1 cellular context compared by ENCODE assay signal in the genomic region with DNA sequence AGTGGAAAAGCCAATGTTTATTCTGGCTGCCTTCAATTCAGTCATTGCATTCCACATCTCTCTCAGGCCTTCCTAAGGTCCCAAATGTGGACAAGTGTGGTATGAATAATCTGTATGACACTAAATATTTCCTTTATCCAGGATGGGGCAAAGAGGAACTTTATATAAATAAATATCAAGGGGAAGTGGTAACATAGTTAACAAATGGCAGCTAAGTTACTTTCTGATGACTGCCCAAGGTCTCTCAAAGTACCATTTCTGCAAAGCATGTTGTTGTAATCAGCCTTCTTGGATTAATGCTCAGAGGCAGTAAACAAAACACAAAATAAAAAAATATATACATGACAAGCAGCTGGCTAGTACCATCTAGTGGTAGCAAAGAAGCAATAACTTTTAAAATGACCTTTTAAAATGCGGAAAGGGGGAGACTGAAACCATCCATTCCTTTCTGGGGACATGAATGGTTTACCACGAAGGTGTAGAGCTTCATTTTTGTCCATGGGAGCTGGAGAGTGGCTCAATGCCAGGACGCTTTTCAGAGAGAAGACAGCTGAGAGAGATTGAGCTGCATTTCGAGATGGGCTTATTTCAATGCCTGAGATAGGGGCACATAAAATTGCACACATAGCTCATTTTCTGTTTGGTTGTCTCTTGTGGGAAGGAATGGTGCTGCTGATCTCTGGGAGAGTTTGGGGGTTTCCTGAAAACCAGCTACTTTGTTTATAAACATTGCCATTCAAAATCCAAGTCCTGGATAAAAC.
TF ChIP-seq lines count a peak whose summit lies in the region.

No MANE protein-coding gene starts in this region.

TF ChIP-seq in H1, 55 proteins besides CTCF, POLR2A, EP300 and RAD21:
- no peak for TF ChIP-seq NANOG (IDR thresholded peaks at IDR 0.05; ENCODE audit: insufficient read depth, low read depth, low read length, poor library complexity, severe bottlenecking)
- TF ChIP-seq TAF1 (IDR thresholded peaks at IDR 0.05; ENCODE audit: low read depth, low read length), result no peak
- no peak for TF ChIP-seq ZNF274 (IDR thresholded peaks at IDR 0.05; ENCODE audit: borderline replicate concordance, extremely low read depth, low read length)
- TF ChIP-seq, protein P1, sequence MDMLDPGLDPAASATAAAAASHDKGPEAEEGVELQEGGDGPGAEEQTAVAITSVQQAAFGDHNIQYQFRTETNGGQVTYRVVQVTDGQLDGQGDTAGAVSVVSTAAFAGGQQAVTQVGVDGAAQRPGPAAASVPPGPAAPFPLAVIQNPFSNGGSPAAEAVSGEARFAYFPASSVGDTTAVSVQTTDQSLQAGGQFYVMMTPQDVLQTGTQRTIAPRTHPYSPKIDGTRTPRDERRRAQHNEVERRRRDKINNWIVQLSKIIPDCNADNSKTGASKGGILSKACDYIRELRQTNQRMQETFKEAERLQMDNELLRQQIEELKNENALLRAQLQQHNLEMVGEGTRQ (IDR thresholded peaks at IDR 0.05; ENCODE audit: low read length), result no peak
- TF ChIP-seq SAP30 (IDR thresholded peaks at IDR 0.05; ENCODE audit: insufficient read depth, insufficient replicate concordance, low read length), result no peak
- TF ChIP-seq KDM4A (IDR thresholded peaks at IDR 0.05; ENCODE audit: low read depth, low read length, severe bottlenecking), result no peak
- no peak for TF ChIP-seq SIX5 (IDR thresholded peaks at IDR 0.05; ENCODE audit: low read depth, low read length)
- no peak for TF ChIP-seq MAFK (IDR thresholded peaks at IDR 0.05; ENCODE audit: low read depth, low read length)
- TF ChIP-seq, protein P2, sequence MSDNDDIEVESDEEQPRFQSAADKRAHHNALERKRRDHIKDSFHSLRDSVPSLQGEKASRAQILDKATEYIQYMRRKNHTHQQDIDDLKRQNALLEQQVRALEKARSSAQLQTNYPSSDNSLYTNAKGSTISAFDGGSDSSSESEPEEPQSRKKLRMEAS (IDR thresholded peaks at IDR 0.05), result no peak
- TF ChIP-seq BACH1 (IDR thresholded peaks at IDR 0.05; ENCODE audit: low read length), result no peak
- TF ChIP-seq FOSL1 (IDR thresholded peaks at IDR 0.05; ENCODE audit: insufficient read depth, low read depth, low read length), result no peak
- TF ChIP-seq TAF7 (optimal IDR thresholded peaks at IDR 0.05; ENCODE audit: borderline replicate concordance, low read depth, low read length), result no peak
